7 cellular contexts compared by ENCODE assay signal in the genomic region with DNA sequence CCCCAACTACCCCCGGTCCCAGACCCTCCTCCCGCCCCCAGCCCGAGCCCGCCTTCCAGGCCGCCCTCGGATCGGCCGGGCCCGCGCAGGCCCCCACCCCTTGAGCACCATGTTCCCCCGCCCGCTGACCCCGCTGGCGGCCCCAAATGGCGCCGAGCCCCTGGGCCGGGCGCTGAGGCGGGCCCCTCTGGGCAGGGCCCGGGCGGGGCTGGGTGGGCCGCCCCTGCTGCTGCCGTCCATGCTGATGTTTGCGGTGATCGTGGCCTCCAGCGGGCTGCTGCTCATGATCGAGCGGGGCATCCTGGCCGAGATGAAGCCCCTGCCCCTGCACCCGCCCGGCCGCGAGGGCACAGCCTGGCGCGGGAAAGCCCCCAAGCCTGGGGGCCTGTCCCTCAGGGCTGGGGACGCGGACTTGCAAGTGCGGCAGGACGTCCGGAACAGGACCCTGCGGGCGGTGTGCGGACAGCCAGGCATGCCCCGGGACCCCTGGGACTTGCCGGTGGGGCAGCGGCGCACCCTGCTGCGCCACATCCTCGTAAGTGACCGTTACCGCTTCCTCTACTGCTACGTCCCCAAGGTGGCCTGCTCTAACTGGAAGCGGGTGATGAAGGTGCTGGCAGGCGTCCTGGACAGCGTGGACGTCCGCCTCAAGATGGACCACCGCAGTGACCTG. TPM values are rescaled to one million over a fixed set of nuclear protein-coding genes. Genes with fewer than 3 reads are reported as not detected.
DNase-seq lines count a peak whose midpoint lies in the region; ATAC-seq, FAIRE-seq and TF ChIP-seq lines count a peak whose summit lies in the region.

No MANE protein-coding gene starts in this region.

- H3K4me3 ChIP-seq in SJCRH30, result peak overlapping the region; percentile 100
- H3K4me3 ChIP-seq in lung, result peak overlapping the region; percentile 76
- peak overlapping the region; percentile 56 to 92 (median 80) for H3K4me3 ChIP-seq in tibial nerve

- peaks cover 17% of the 10 kb centered on the region for H3K4me1 ChIP-seq in SJCRH30
- H3K4me1 ChIP-seq in lung (ENCODE audit: control insufficient read depth in 2 of 2, insufficient read depth in 2 of 2, low read length in 2 of 2), result peaks cover 0 to 10% of the 10 kb centered on the region in 2 donors
- peaks cover 0 to 23% (median 11%) of the 10 kb centered on the region in 4 donors for H3K4me1 ChIP-seq in tibial nerve

- H3K27ac Mint-ChIP-seq in chondrocyte (ENCODE audit: unreplicated experiment), result peak overlapping the region; percentile 22

- peak; percentile 31 for ATAC-seq in HG02610 (IDR thresholded peaks at IDR 0.05; ENCODE audit: unreplicated experiment)
- peak; percentile 22 for ATAC-seq in lung (ENCODE audit: insufficient read depth, low FRiP score)

- no peaks in the 10 kb centered on the region for H3K27me3 Mint-ChIP-seq in chondrocyte (ENCODE audit: low read depth)

- H3K27ac ChIP-seq in SJCRH30, result peak overlapping the region; percentile 84
- peak overlapping the region; percentile 17 to 87 for H3K27ac ChIP-seq in lung (ENCODE audit: low read depth in 1 of 2, low read length in 1 of 2)
- peak overlapping the region; percentile 77 to 96 (median 94) for H3K27ac ChIP-seq in tibial nerve

- 0 to 1% methylated on average over 47 to 58 of the region's 58 CpGs for WGBS in lung, 2 donors
- WGBS in tibial nerve, 2 donors, result 1% methylated on average over 26 of the region's 58 CpGs; no CpG with 5 or more reads in 1 of the 2 donors

- FAIRE-seq in GM12892 (lab: Jason Lieb, UNC), result peak; percentile 70

- no peaks in the 10 kb centered on the region for H3K9me3 ChIP-seq in SJCRH30 (replicated peaks)
- no peaks in the 10 kb centered on the region for H3K9me3 ChIP-seq in lung (ENCODE audit: control insufficient read depth in 2 of 2, insufficient read depth in 1 of 2, low read length in 1 of 2)
- no peaks in the 10 kb centered on the region for H3K9me3 ChIP-seq in tibial nerve

- no peaks in the 10 kb centered on the region for H3K27me3 ChIP-seq in SJCRH30
- H3K27me3 ChIP-seq in lung (ENCODE audit: control insufficient read depth, insufficient read depth), result no peaks in the 10 kb centered on the region
- no peaks in the 10 kb centered on the region for H3K27me3 ChIP-seq in tibial nerve

- TF ChIP-seq EP300 in tibial nerve (IDR thresholded peaks at IDR 0.05), result no peak

- H3K9me3 Mint-ChIP-seq in chondrocyte (ENCODE audit: low read depth), result no peaks in the 10 kb centered on the region

- peaks cover 12% of the 10 kb centered on the region for H3K4me1 Mint-ChIP-seq in chondrocyte (ENCODE audit: low read depth)

- no peaks in the 10 kb centered on the region for H3K36me3 ChIP-seq in SJCRH30
- H3K36me3 ChIP-seq in lung (ENCODE audit: control insufficient read depth in 2 of 2, insufficient read depth in 2 of 2, low read length in 2 of 2), result peaks cover 0 to 4% of the 10 kb centered on the region in 2 donors
- peaks cover 0 to 23% (median 2%) of the 10 kb centered on the region in 3 donors for H3K36me3 ChIP-seq in tibial nerve

- H3K4me3 Mint-ChIP-seq in chondrocyte (ENCODE audit: unreplicated experiment), result peak overlapping the region; percentile 80

- TF ChIP-seq POLR2A in GM12892 (IDR thresholded peaks at IDR 0.05; ENCODE audit: low read depth, low read length) (peak; percentile 38; the same call in 1 of the 2 replicates), tibial nerve (IDR thresholded peaks at IDR 0.05) (no peak)

- DNase-seq in GM12892 (ENCODE audit: insufficient read length) (peak; percentile 44), SJCRH30 (peak in 1 of 2 experiments; percentile 58), chondrocyte (ENCODE audit: low spot score) (peak; percentile 86), lung (ENCODE audit: low spot score) (no peak), tibial nerve (ENCODE audit: low spot score in 2 of 2) (peak in 1 of 2 donors; percentile 12), occipital lobe (lab: John Stamatoyannopoulos, UW) (no peak)

- TF ChIP-seq CTCF in chondrocyte (IDR thresholded peaks at IDR 0.05), result no peak
- TF ChIP-seq CTCF in lung (IDR thresholded peaks at IDR 0.05; ENCODE audit: control extremely low read depth, extremely low read depth), result no peak
- no peak for TF ChIP-seq CTCF in tibial nerve (IDR thresholded peaks at IDR 0.05)

- H3K36me3 Mint-ChIP-seq in chondrocyte (ENCODE audit: low read depth), result peaks cover 5% of the 10 kb centered on the region

RNA-seq across cellular contexts. Expression of a gene that starts 0.5 kb away (rescaled TPM):
- polyA plus RNA-seq in GM12892 (2012; ENCODE audit: missing spikeins), result 6.0 TPM
- 36.7 and 39.4 TPM in 2 replicates for total RNA-seq in SJCRH30 (2014; rRNA removed; shearing (Covaris generic))
- total RNA-seq in chondrocyte, result 45.4 to 46.2 TPM (median 45.7 TPM) in 3 replicates
- 10 to 100 TPM; 13.6 to 20.0 TPM for total RNA-seq in lung
- polyA plus RNA-seq in lung, result 10 to 100 TPM in 1 of 2 donors, 1 to 10 TPM in 1; 9.8 to 10.4 TPM
- 10 to 100 TPM in 3 of 4 donors, 1 to 10 TPM in 1; 5.7 to 27.8 (median 15.4) TPM for total RNA-seq in tibial nerve
- 1.6 TPM for total RNA-seq in occipital lobe

RNA-seq across cellular contexts. Expression of a gene that starts 30.5 kb away (rescaled TPM):
- 11.7 TPM for polyA plus RNA-seq in GM12892 (2012; ENCODE audit: missing spikeins)
- 10.9 and 11.0 TPM in 2 replicates for total RNA-seq in SJCRH30 (2014; rRNA removed; shearing (Covaris generic))
- total RNA-seq in chondrocyte, result 24.4 to 26.4 TPM (median 24.8 TPM) in 3 replicates
- 10 to 100 TPM; 11.3 to 28.1 TPM for total RNA-seq in lung
- 10 to 100 TPM; 12.8 to 14.5 TPM for polyA plus RNA-seq in lung
- total RNA-seq in tibial nerve, result 10 to 100 TPM; 12.3 to 25.5 (median 16.2) TPM
- 10.6 TPM for total RNA-seq in occipital lobe

Comparison
In these comparisons a context has a peak if more than half of its experiments do, and no peak if none do; other contexts are left out.
1. DNase-seq: peak in GM12892 (single experiment) and chondrocyte (single experiment); none in lung (single experiment) and occipital lobe (single experiment).
2. Peak in every context shown above with its lines, with median percentiles within 50 percentile points of each other: H3K27ac ChIP-seq and H3K4me3 ChIP-seq.